Comparison of ENCODE assay signal across 8 cellular contexts in the genomic region with DNA sequence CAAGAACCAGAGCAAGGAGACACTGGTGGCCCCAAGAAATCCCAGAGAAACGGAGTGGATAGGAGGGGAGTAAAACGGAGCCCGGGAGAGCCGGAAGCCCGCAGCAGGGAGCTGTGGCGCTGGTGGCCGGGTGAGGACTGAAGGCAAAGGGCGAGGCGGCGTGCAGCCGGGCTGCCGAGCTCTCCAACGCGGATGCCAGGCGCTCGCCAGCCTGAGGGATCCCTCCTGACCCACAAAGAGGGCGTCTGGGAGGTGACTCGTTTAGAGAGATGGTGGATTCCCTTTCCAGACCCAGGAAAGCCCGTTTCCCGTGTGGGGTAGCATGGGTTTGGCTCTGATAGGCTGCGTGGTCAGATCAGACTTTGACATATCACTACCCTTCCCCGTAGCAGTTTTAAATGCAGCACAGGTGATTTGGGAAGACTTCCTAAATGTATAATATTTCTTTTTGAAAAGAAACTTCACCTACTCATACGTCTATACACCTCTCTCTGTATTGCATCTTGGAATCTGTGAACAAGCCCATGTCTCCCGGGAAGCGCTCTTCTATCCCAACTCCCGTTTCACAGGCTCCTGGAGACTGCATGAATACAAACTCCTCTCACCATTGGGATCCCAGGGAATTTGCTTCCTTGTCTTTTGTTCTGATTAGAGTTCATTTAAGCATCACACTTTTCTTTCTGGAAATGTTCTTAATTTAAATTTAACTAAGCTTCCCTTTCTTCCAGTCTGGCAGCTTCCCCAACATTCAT.
DNase-seq lines count a peak whose midpoint lies in the region; ATAC-seq, FAIRE-seq and TF ChIP-seq lines count a peak whose summit lies in the region.

No MANE protein-coding gene starts in this region.

- H3K27me3 ChIP-seq in H1 (replicated peaks in 1 of 4; ENCODE audit: control insufficient read depth in 3 of 4, extremely low read depth in 1 of 4, insufficient read depth in 3 of 4, low read length in 3 of 4) (peaks cover 0 to 12% (median 7%) of the 10 kb centered on the region in 4 experiments; a peak in 4 of 7 replicates), mucosa of rectum (ENCODE audit: control insufficient read depth in 2 of 2, insufficient read depth in 2 of 2, low read length in 2 of 2) (peaks cover 13 to 14% of the 10 kb centered on the region in 2 donors), transverse colon (peaks cover 32% of the 10 kb centered on the region)

- no peak overlapping the region for H2BK20ac ChIP-seq in H1 (ENCODE audit: low read length)

- peaks cover 0 to 55% of the 10 kb centered on the region in 2 experiments; a peak in 3 of 4 replicates for H3K79me2 ChIP-seq in H1 (ENCODE audit: control insufficient read depth in 1 of 2, insufficient read depth in 2 of 2, low read length in 2 of 2)

- peak overlapping the region; percentile 61 for H2BK15ac ChIP-seq in H1 (ENCODE audit: low read length)

- intact Hi-C loops in transverse colon (cut with DNase I; ENCODE audit: low total_unique reads), result no loop called here

- ATAC-seq in HG02938 (IDR thresholded peaks at IDR 0.05; ENCODE audit: unreplicated experiment) (peak; percentile 16), GM21390 (IDR thresholded peaks at IDR 0.05; ENCODE audit: unreplicated experiment) (no peak), GM21515 (IDR thresholded peaks at IDR 0.05; ENCODE audit: unreplicated experiment) (no peak)

- H3K4ac ChIP-seq in H1 (replicated peaks; ENCODE audit: insufficient read length, low read depth, low read length), result no peak overlapping the region

- H3K36me3 ChIP-seq in H1 (ENCODE audit: control insufficient read depth in 2 of 4, insufficient read depth in 4 of 4, low read length in 3 of 4) (no peaks in the 10 kb centered on the region), mucosa of rectum (ENCODE audit: control insufficient read depth in 2 of 2, insufficient read depth in 2 of 2, low read length in 2 of 2) (no peaks in the 10 kb centered on the region), transverse colon (no peaks in the 10 kb centered on the region)

- no peak overlapping the region for H4K8ac ChIP-seq in H1 (ENCODE audit: extremely low read depth, insufficient read depth, low read length)

- no peak overlapping the region for H2AK5ac ChIP-seq in H1 (ENCODE audit: low read depth, low read length)

- no peak overlapping the region for H3K14ac ChIP-seq in H1 (ENCODE audit: insufficient read length)

- H3K18ac ChIP-seq in H1 (ENCODE audit: extremely low read depth, low read length), result peak overlapping the region; percentile 44; the same call in 1 of the 2 replicates

- H3K56ac ChIP-seq in H1 (replicated peaks; ENCODE audit: insufficient read length, low read depth, low read length), result peak overlapping the region; percentile 42

- H3K4me1 ChIP-seq in H1 (replicated peaks in 1 of 4; ENCODE audit: control insufficient read depth in 3 of 4, insufficient read depth in 4 of 4, low read length in 3 of 4) (peaks cover 4 to 10% (median 7%) of the 10 kb centered on the region in 4 experiments; a peak in 6 of 7 replicates), mucosa of rectum (ENCODE audit: control insufficient read depth in 2 of 2, insufficient read depth in 2 of 2, low read length in 2 of 2) (peaks cover 6 to 23% of the 10 kb centered on the region in 2 donors), transverse colon (peaks cover 0 to 26% (median 21%) of the 10 kb centered on the region in 4 donors)

- H2BK120ac ChIP-seq in H1 (replicated peaks; ENCODE audit: low read depth, low read length), result no peak overlapping the region

- CTCF ChIA-PET in H1 (lab: Charles Lee; ENCODE audit: partially characterized antibody), result interaction anchor here (0.9 to 1.7 kb wide), 9 partner anchors 8 to 145 kb away, joined by 3 to 6 read pairs (median 3); no protein-coding TSS in a partner anchor

- TF ChIP-seq RAD21 in H1 (IDR thresholded peaks at IDR 0.05 in 1 of 2, conservative IDR thresholded peaks at IDR 0.05 in 1 of 2; ENCODE audit: low read depth in 2 of 2, low read length in 2 of 2), result no peak

- peaks cover 2% of the 10 kb centered on the region; the same call in 1 of the 2 replicates for H3K79me1 ChIP-seq in H1 (ENCODE audit: low read depth, low read length)

- no peak for TF ChIP-seq POLR2A in H1 (IDR thresholded peaks at IDR 0.05; ENCODE audit: control extremely low read depth in 1 of 2, low read depth in 2 of 2, low read length in 2 of 2)
- no peak for TF ChIP-seq POLR2A in transverse colon (IDR thresholded peaks at IDR 0.05)

- WGBS in H1 (ENCODE audit: extremely low coverage in 1 of 2, insufficient coverage in 1 of 2, insufficient read length in 1 of 2, insufficient replicate concordance in 2 of 2, low coverage in 1 of 2, low lambda C conversion rate in 2 of 2, missing lambda C conversion rate in 1 of 2), 2 experiments, result 4% methylated on average over 26 of the region's 26 CpGs; no CpG with 5 or more reads in 1 of the 2 experiments
- WGBS in transverse colon (ENCODE audit: low coverage in 1 of 2), 2 donors, result 13% methylated on average over 26 of the region's 26 CpGs; no CpG with 5 or more reads in 1 of the 2 donors

- in situ Hi-C loops in transverse colon (cut with MboI; ENCODE audit: low pct_ligation_motif_present in 1 of 4, low pct_unique_long_range_greater_than_20kb in 1 of 4, low sequenced_read_pairs in 3 of 4), result loop anchor here (10.0 to 25.0 kb wide), 3 partner anchors 105 to 145 kb away; no protein-coding TSS in a partner anchor

- TF ChIP-seq EP300 in H1 (IDR thresholded peaks at IDR 0.05; ENCODE audit: borderline replicate concordance in 1 of 2, low read depth in 2 of 2, low read length in 2 of 2) (no peak), transverse colon (IDR thresholded peaks at IDR 0.05; ENCODE audit: low read depth) (no peak)

- H2AFZ ChIP-seq in H1 (ENCODE audit: low read length), result no peak overlapping the region

- H4K91ac ChIP-seq in H1 (replicated peaks; ENCODE audit: insufficient read length, low read length), result no peak overlapping the region

- H3K4me2 ChIP-seq in H1 (ENCODE audit: insufficient read depth in 1 of 2, low read depth in 2 of 2, low read length in 2 of 2), result peak overlapping the region; percentile 99 to 100

- no peak overlapping the region for H2BK5ac ChIP-seq in H1 (ENCODE audit: low read depth, low read length)

- H3K23ac ChIP-seq in H1 (ENCODE audit: insufficient read length), result no peak overlapping the region

- H3K27ac ChIP-seq in H1 (ENCODE audit: low read depth, low read length) (no peak overlapping the region), mucosa of rectum (ENCODE audit: low read depth in 2 of 2, low read length in 2 of 2) (peak overlapping the region; percentile 55 to 70), transverse colon (peak overlapping the region; percentile 67 to 86 (median 80))

- DNase-seq in ELR (ENCODE audit: low read depth) (peak; percentile 57), T-helper 2 cell (peak in 3 of 5 experiments; percentile 3 to 40 (median 5)), H1 (ENCODE audit: low read depth in 1 of 2, low spot score in 2 of 2) (peak in 1 of 2 experiments; percentile 71), transverse colon (peak; percentile 40)

- peaks cover 5 to 8% of the 10 kb centered on the region in 2 experiments for H4K20me1 ChIP-seq in H1 (replicated peaks in 1 of 2; ENCODE audit: control insufficient read depth in 1 of 2, insufficient read depth in 2 of 2, low read length in 2 of 2)

- no peak for TF ChIP-seq CTCF in H1 (IDR thresholded peaks at IDR 0.05; ENCODE audit: control extremely low read depth in 1 of 3, insufficient read depth in 1 of 3, low read depth in 1 of 3, low read length in 3 of 3)
- no peak for TF ChIP-seq CTCF in transverse colon (IDR thresholded peaks at IDR 0.05)

- POLR2A ChIA-PET in H1 (lab: Charles Lee; ENCODE audit: partially characterized antibody), result interaction anchor here (0.8 to 2.0 kb wide), 4 partner anchors 11 to 207 kb away, joined by 3 to 7 read pairs (median 3); a partner anchor contains a TSS

- no peak overlapping the region for H4K5ac ChIP-seq in H1 (ENCODE audit: insufficient read length, low read depth, low read length)

- H2BK12ac ChIP-seq in H1 (ENCODE audit: low read depth, low read length), result peak overlapping the region; percentile 64; the same call in 1 of the 2 replicates

- peak overlapping the region; percentile 29 to 59 (median 55); a peak in 5 of 7 replicates for H3K9ac ChIP-seq in H1 (replicated peaks in 1 of 4; ENCODE audit: extremely low read depth in 1 of 4, low read depth in 3 of 4, low read length in 3 of 4)
- peak overlapping the region; percentile 65 to 79 for H3K9ac ChIP-seq in mucosa of rectum (ENCODE audit: low read depth in 1 of 2, low read length in 2 of 2)

- H3K9me3 ChIP-seq in H1 (ENCODE audit: insufficient read depth in 2 of 2, low read depth in 1 of 2, low read length in 1 of 2), result no peaks in the 10 kb centered on the region
- H3K9me3 ChIP-seq in mucosa of rectum (ENCODE audit: control insufficient read depth in 2 of 2, low read length in 2 of 2), result no peaks in the 10 kb centered on the region
- no peaks in the 10 kb centered on the region for H3K9me3 ChIP-seq in transverse colon

- peaks cover 16% of the 10 kb centered on the region for H3K23me2 ChIP-seq in H1 (ENCODE audit: low read depth, low read length)

- no peak for FAIRE-seq in H1 (lab: Jason Lieb, UNC)

- H3K4me3 ChIP-seq in H1 (ENCODE audit: extremely low read depth in 1 of 4, insufficient read depth in 2 of 4, low read depth in 3 of 4, low read length in 4 of 4) (peak overlapping the region; percentile 68 to 99 (median 86)), mucosa of rectum (ENCODE audit: low read length in 2 of 2) (peak overlapping the region; percentile 72 to 81), transverse colon (peak overlapping the region; percentile 23 to 66 (median 57))

TF ChIP-seq in H1, 55 proteins besides CTCF, POLR2A, EP300 and RAD21:
- TF ChIP-seq KDM4A (IDR thresholded peaks at IDR 0.05; ENCODE audit: low read depth, low read length, severe bottlenecking), result peak; percentile 34
- no peak for TF ChIP-seq SP2 (IDR thresholded peaks at IDR 0.05; ENCODE audit: low read length)
- TF ChIP-seq, protein P1, sequence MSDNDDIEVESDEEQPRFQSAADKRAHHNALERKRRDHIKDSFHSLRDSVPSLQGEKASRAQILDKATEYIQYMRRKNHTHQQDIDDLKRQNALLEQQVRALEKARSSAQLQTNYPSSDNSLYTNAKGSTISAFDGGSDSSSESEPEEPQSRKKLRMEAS (IDR thresholded peaks at IDR 0.05), result peak; percentile 18; the same call in 1 of the 2 replicates
TF ChIP-seq in H1: peak in this region for 2.
